13 cellular contexts compared by ENCODE assay signal in the genomic region with DNA sequence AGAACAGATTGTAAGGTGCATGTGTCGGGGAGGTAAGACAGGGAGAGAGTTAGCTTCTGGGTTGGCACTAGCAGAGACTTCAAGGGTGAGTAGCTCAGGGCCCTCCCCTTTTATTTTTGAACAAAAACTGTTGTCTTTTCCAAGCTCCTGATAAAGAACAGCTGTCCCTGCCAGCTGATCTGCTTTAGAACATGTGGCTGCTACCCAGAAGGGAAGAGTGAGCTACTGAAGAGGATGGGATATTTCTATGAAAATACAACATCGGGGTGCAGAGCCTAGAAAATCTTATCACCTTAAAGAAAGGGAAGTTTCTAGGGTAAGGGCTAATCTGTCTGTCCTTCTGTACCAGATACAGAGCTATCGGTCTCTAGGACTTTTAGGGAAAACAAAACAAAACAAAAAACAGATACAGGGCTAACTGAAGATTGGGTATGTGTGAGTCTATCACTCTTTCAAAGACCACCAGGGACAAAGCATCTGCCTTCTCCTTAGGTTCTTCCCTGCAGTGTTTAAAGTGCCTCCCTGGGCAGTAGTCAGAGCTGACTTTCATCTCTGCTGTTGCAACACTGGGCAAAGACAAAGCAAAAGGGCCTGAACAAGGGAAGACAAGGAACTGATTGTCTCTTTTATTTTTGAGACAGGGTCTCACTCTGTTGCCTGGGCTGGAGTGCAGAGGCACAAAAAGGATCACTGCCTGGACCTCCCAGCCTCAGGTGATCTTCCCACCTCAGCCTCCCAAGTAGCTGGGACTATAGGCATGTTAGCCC. TPM values are rescaled to one million over a fixed set of nuclear protein-coding genes. Genes with fewer than 3 reads are reported as not detected.
DNase-seq lines count a peak whose midpoint lies in the region; ATAC-seq, FAIRE-seq and TF ChIP-seq lines count a peak whose summit lies in the region.
"Had no signal": no experiment of that assay in that cellular context is flagged by ENCODE, and none has a peak within 500 bp of the region (broad histone marks: within the 10 kb centered on the region; RNA-seq: fewer than 3 reads in every experiment).

No MANE protein-coding gene starts in this region.

- H3K27ac Mint-ChIP-seq in brain, result peak overlapping the region in 3 of 5 experiments; percentile 48 to 83 (median 65)

- H3K27me3 Mint-ChIP-seq in brain, result no peaks in the 10 kb centered on the region
- H3K27me3 Mint-ChIP-seq: activated CD8-positive, alpha-beta memory T cell treated with anti-CD3 and anti-CD28 coated beads, Interleukin-2, amount 10 ng/mL, durations not matched to agents 7 days and 5 days; central memory CD8-positive, alpha-beta T cell; naive B cell had no signal

- peak overlapping the region; percentile 50; the same call in 1 of the 2 replicates for H3K4me2 ChIP-seq in HepG2 (ENCODE audit: low read depth, low read length)

- in situ Hi-C loops in HepG2 (cut with HindIII; ENCODE audit: extremely low pct_ligation_motif_present, low pct_unique_long_range_greater_than_20kb), result no loop called here

- H3K4me3 ChIP-seq in HepG2 (replicated peaks in 1 of 3; ENCODE audit: insufficient read depth in 1 of 3, low read depth in 2 of 3, low read length in 3 of 3), result no peak overlapping the region
- no peak overlapping the region for H3K4me3 ChIP-seq in subcutaneous abdominal adipose tissue (ENCODE audit: low read depth in 1 of 5, low read length in 5 of 5)

- WGBS in HepG2 (ENCODE audit: low lambda C conversion rate), result 94% methylated on average over 3 of the region's 3 CpGs

- H3K36me3 ChIP-seq in HepG2 (replicated peaks in 1 of 2; ENCODE audit: control insufficient read depth in 1 of 2, insufficient read depth in 2 of 2, low read length in 2 of 2) (peaks cover 27 to 62% of the 10 kb centered on the region in 2 experiments), subcutaneous abdominal adipose tissue (ENCODE audit: control insufficient read depth in 5 of 5, insufficient read depth in 5 of 5, low read length in 5 of 5) (peaks cover 6 to 73% (median 72%) of the 10 kb centered on the region in 5 donors)

- H3K27me3 ChIP-seq in HepG2 (ENCODE audit: control insufficient read depth in 1 of 2, insufficient read depth in 2 of 2, low read length in 2 of 2), result no peaks in the 10 kb centered on the region
- no peaks in the 10 kb centered on the region for H3K27me3 ChIP-seq in subcutaneous abdominal adipose tissue (ENCODE audit: control insufficient read depth in 5 of 5, insufficient read depth in 4 of 5, low read length in 5 of 5)

- no TSS peak for BruUV-seq in HepG2 (replicated peaks; lab: Mats Ljungman, UMichigan)

- DNase-seq in OCI-M1 (lab: John Stamatoyannopoulos, UW) (peak; percentile 83), HepG2 (ENCODE audit: low spot score) (peak; percentile 43), DMS53 (lab: John Stamatoyannopoulos, UW) (no peak), SW480 (ENCODE audit: low spot score) (no peak), NOMO-1 treated with DMSO at 0.1 percent for 48 hours (lab: John Stamatoyannopoulos, UW; ENCODE audit: unreplicated experiment) (no peak)
- DNase-seq: activated CD8-positive, alpha-beta memory T cell treated with anti-CD3 and anti-CD28 coated beads, Interleukin-2, amount 10 ng/mL, durations not matched to agents 7 days and 5 days; Karpas-422; naive B cell had no signal

- H3K27ac ChIP-seq in HepG2 (ENCODE audit: extremely low read length, insufficient read depth, low read length), result peak overlapping the region; percentile 70
- H3K27ac ChIP-seq in subcutaneous abdominal adipose tissue (ENCODE audit: low read depth, low read length), result peak overlapping the region; percentile 39

- TF ChIP-seq CTCF in brain (conservative IDR thresholded peaks at IDR 0.05) (no peak), HepG2 (CRISPR knock-in tag; IDR thresholded peaks at IDR 0.05) (no peak)

- H3K9ac ChIP-seq in HepG2 (ENCODE audit: insufficient read depth, low read depth, low read length) (peak overlapping the region; percentile 44), subcutaneous abdominal adipose tissue (ENCODE audit: low read length in 5 of 5) (no peak overlapping the region)

- TF ChIP-seq RAD21 in HepG2 (CRISPR knock-in tag; IDR thresholded peaks at IDR 0.05), result no peak

- H4K20me1 ChIP-seq in HepG2 (ENCODE audit: insufficient read depth, low read length), result peaks cover 4% of the 10 kb centered on the region; the same call in 1 of the 2 replicates

- peak; percentile 4 for FAIRE-seq in HepG2 (lab: Jason Lieb, UNC)
- FAIRE-seq: GM18507 had no signal

- TF ChIP-seq POLR2A in HepG2 (IDR thresholded peaks at IDR 0.05; ENCODE audit: insufficient read depth in 1 of 2, low read depth in 2 of 2, low read length in 2 of 2), result no peak

- H3K79me2 ChIP-seq in HepG2 (ENCODE audit: insufficient read depth, low read length), result no peaks in the 10 kb centered on the region

- H3K36me3 Mint-ChIP-seq in brain, result peaks cover 52% of the 10 kb centered on the region

- CTCF ChIA-PET in HepG2 (lab: Yijun Ruan, JAX; ENCODE audit: low intra/inter-chr PET ratio, low total read pairs), result no interaction called here

- H3K9me3 Mint-ChIP-seq in brain, result no peaks in the 10 kb centered on the region
- H3K9me3 Mint-ChIP-seq: central memory CD8-positive, alpha-beta T cell; naive B cell had no signal

- TF ChIP-seq EP300 in HepG2 (IDR thresholded peaks at IDR 0.05; ENCODE audit: low read depth in 2 of 2, low read length in 2 of 2), result 0 out of 4 replicates have a peak, but pooled peaks of 1 of the 2 experiments have one; percentile 7
- TF ChIP-seq EP300 in HepG2 (CRISPR knock-in tag; IDR thresholded peaks at IDR 0.05; ENCODE audit: borderline replicate concordance), result no peak

- no peak overlapping the region for H2AFZ ChIP-seq in HepG2 (ENCODE audit: low read length)

- intact Hi-C loops in HepG2 (cut with micrococcal nuclease; ENCODE audit: unreplicated experiment), result loop anchor here (2.0 kb wide), 1 partner anchor 65 kb away; the partner anchor contains the start of gene FAM222B

- no peak overlapping the region for H3K4me3 Mint-ChIP-seq in brain
- H3K4me3 Mint-ChIP-seq: activated CD8-positive, alpha-beta memory T cell treated with anti-CD3 and anti-CD28 coated beads, Interleukin-2, amount 10 ng/mL, durations not matched to agents 7 days and 5 days; central memory CD8-positive, alpha-beta T cell; naive B cell had no signal

- peaks cover 11% of the 10 kb centered on the region for H3K4me1 Mint-ChIP-seq in brain

- ATAC-seq in HepG2 (no peak; the same call in 2 of the 3 replicates), GM18519 (IDR thresholded peaks at IDR 0.05; ENCODE audit: low FRiP score, unreplicated experiment) (no peak)
- ATAC-seq: activated CD8-positive, alpha-beta memory T cell treated with anti-CD3 and anti-CD28 coated beads, Interleukin-2, amount 10 ng/mL, durations not matched to agents 7 days and 5 days had no signal

- no peaks in the 10 kb centered on the region for H3K9me3 ChIP-seq in HepG2 (ENCODE audit: low read length)
- H3K9me3 ChIP-seq in subcutaneous abdominal adipose tissue (ENCODE audit: control insufficient read depth in 5 of 5, low read length in 5 of 5), result no peaks in the 10 kb centered on the region

- H3K4me1 ChIP-seq in HepG2 (ENCODE audit: insufficient read depth, low read length) (peaks cover 66% of the 10 kb centered on the region), subcutaneous abdominal adipose tissue (ENCODE audit: control insufficient read depth in 5 of 5, insufficient read depth in 5 of 5, low read length in 5 of 5) (peaks cover 6 to 38% (median 7%) of the 10 kb centered on the region in 5 donors)

- POLR2A ChIA-PET in HepG2 (lab: Yijun Ruan, JAX), result interaction anchor here (0.7 to 2.5 kb wide), 12 partner anchors 11 to 273 kb away, joined by 3 to 16 read pairs (median 4); partner anchors contain the start of genes FLOT2, MYO18A, PHF12 and PIPOX

RNA-seq across cellular contexts. Expression of gene DHRS13, which starts 5.0 kb away (rescaled TPM):
- 34.5 TPM for polyA plus RNA-seq in brain (ENCODE audit: insufficient read depth, low read depth, low replicate concordance)
- 7.6 and 12.6 TPM in 2 replicates for total RNA-seq in HepG2 (2016; rRNA removed; fragmentation: Illumina TruSeq; extraction: Trizol)
- total RNA-seq in HepG2 (2016; cell fraction: cytosol; rRNA removed; fragmentation: Illumina TruSeq; extraction: Trizol; ENCODE audit: low read depth), result 3.8 and 4.4 TPM in 2 replicates
- 6.5 and 14.0 TPM in 2 replicates for total RNA-seq in HepG2 (2016; cell fraction: insoluble cytoplasmic fraction; rRNA removed; fragmentation: Illumina TruSeq; extraction: Trizol)
- total RNA-seq in HepG2 (2016; cell fraction: membrane; rRNA removed; fragmentation: Illumina TruSeq; extraction: Trizol), result 8.0 and 9.3 TPM in 2 replicates
- total RNA-seq in HepG2 (2016; cell fraction: nucleus; rRNA removed; fragmentation: Illumina TruSeq; extraction: Trizol), result 9.7 and 11.6 TPM in 2 replicates
- polyA plus RNA-seq in HepG2 (2011; rRNA removed), result 11.8 and 14.9 TPM in 2 replicates
- polyA plus RNA-seq in HepG2 (2011; cell fraction: cytosol; rRNA removed), result 17.3 and 17.4 TPM in 2 replicates
- polyA plus RNA-seq in HepG2 (2011; cell fraction: nucleus; rRNA removed), result 8.7 and 11.2 TPM in 2 replicates
- polyA plus RNA-seq in HepG2 (2012), result 3.6 and 6.3 TPM in 2 replicates
- polyA plus RNA-seq in HepG2 (2016; cell fraction: cytosol; fragmentation: Illumina TruSeq; extraction: Trizol; ENCODE audit: low read depth), result 4.0 and 5.3 TPM in 2 replicates
- 8.0 and 9.0 TPM in 2 replicates for polyA plus RNA-seq in HepG2 (2016; cell fraction: insoluble cytoplasmic fraction; fragmentation: Illumina TruSeq; extraction: Trizol; ENCODE audit: low read depth)
- 7.0 and 7.5 TPM in 2 replicates for polyA plus RNA-seq in HepG2 (2016; cell fraction: membrane; fragmentation: Illumina TruSeq; extraction: Trizol; ENCODE audit: low read depth)
- 20.2 and 21.1 TPM in 2 replicates for polyA plus RNA-seq in HepG2 (2016; cell fraction: nucleus; fragmentation: Illumina TruSeq; extraction: Trizol; ENCODE audit: insufficient read depth, low read depth)
- polyA minus RNA-seq in HepG2 (2011; rRNA and poly(A)+ RNA removed; ENCODE audit: low replicate concordance), result 15.0 and 24.2 TPM in 2 replicates
- 5.9 and 8.7 TPM in 2 replicates for polyA minus RNA-seq in HepG2 (2011; cell fraction: cytosol; rRNA and poly(A)+ RNA removed)
- polyA minus RNA-seq in HepG2 (2011; cell fraction: nucleus; rRNA and poly(A)+ RNA removed), result 5.2 and 7.8 TPM in 2 replicates

RNA-seq across cellular contexts. Expression of gene FLOT2, which starts 10.4 kb away (rescaled TPM):
- polyA plus RNA-seq in brain (ENCODE audit: insufficient read depth, low read depth, low replicate concordance) (183 TPM), HepG2 (2011; rRNA removed) (54.5 and 60.6 TPM in 2 replicates)
- 54.3 and 60.7 TPM in 2 replicates for total RNA-seq in HepG2 (2016; rRNA removed; fragmentation: Illumina TruSeq; extraction: Trizol)
- total RNA-seq in HepG2 (2016; cell fraction: cytosol; rRNA removed; fragmentation: Illumina TruSeq; extraction: Trizol; ENCODE audit: low read depth), result 21.0 and 27.1 TPM in 2 replicates
- total RNA-seq in HepG2 (2016; cell fraction: insoluble cytoplasmic fraction; rRNA removed; fragmentation: Illumina TruSeq; extraction: Trizol), result 53.0 and 55.0 TPM in 2 replicates
- 55.4 and 58.7 TPM in 2 replicates for total RNA-seq in HepG2 (2016; cell fraction: membrane; rRNA removed; fragmentation: Illumina TruSeq; extraction: Trizol)
- total RNA-seq in HepG2 (2016; cell fraction: nucleus; rRNA removed; fragmentation: Illumina TruSeq; extraction: Trizol), result 31.5 and 32.6 TPM in 2 replicates
- polyA plus RNA-seq in HepG2 (2011; cell fraction: cytosol; rRNA removed), result 66.4 and 77.9 TPM in 2 replicates
- 62.5 and 67.8 TPM in 2 replicates for polyA plus RNA-seq in HepG2 (2011; cell fraction: nucleus; rRNA removed)
- polyA plus RNA-seq in HepG2 (2012), result 42.3 and 50.0 TPM in 2 replicates
- 27.5 and 28.8 TPM in 2 replicates for polyA plus RNA-seq in HepG2 (2016; cell fraction: cytosol; fragmentation: Illumina TruSeq; extraction: Trizol; ENCODE audit: low read depth)
- 48.1 and 64.0 TPM in 2 replicates for polyA plus RNA-seq in HepG2 (2016; cell fraction: insoluble cytoplasmic fraction; fragmentation: Illumina TruSeq; extraction: Trizol; ENCODE audit: low read depth)
- 49.0 and 54.8 TPM in 2 replicates for polyA plus RNA-seq in HepG2 (2016; cell fraction: membrane; fragmentation: Illumina TruSeq; extraction: Trizol; ENCODE audit: low read depth)
- polyA plus RNA-seq in HepG2 (2016; cell fraction: nucleus; fragmentation: Illumina TruSeq; extraction: Trizol; ENCODE audit: insufficient read depth, low read depth), result 64.4 and 67.0 TPM in 2 replicates
- polyA minus RNA-seq in HepG2 (2011; rRNA and poly(A)+ RNA removed; ENCODE audit: low replicate concordance), result 124 and 166 TPM in 2 replicates
- 35.9 and 59.2 TPM in 2 replicates for polyA minus RNA-seq in HepG2 (2011; cell fraction: cytosol; rRNA and poly(A)+ RNA removed)
- polyA minus RNA-seq in HepG2 (2011; cell fraction: nucleus; rRNA and poly(A)+ RNA removed), result 14.0 and 19.0 TPM in 2 replicates

RNA-seq across cellular contexts. Expression of gene PHF12, which starts 43.4 kb away (rescaled TPM):
- polyA plus RNA-seq in brain (ENCODE audit: insufficient read depth, low read depth, low replicate concordance) (43.1 TPM), HepG2 (2011; rRNA removed) (17.1 and 23.9 TPM in 2 replicates)
- 9.8 and 10.0 TPM in 2 replicates for total RNA-seq in HepG2 (2016; rRNA removed; fragmentation: Illumina TruSeq; extraction: Trizol)
- total RNA-seq in HepG2 (2016; cell fraction: cytosol; rRNA removed; fragmentation: Illumina TruSeq; extraction: Trizol; ENCODE audit: low read depth), result 38.8 and 40.7 TPM in 2 replicates
- total RNA-seq in HepG2 (2016; cell fraction: insoluble cytoplasmic fraction; rRNA removed; fragmentation: Illumina TruSeq; extraction: Trizol), result 6.6 and 12.3 TPM in 2 replicates
- 20.1 and 21.2 TPM in 2 replicates for total RNA-seq in HepG2 (2016; cell fraction: membrane; rRNA removed; fragmentation: Illumina TruSeq; extraction: Trizol)
- 11.6 and 13.5 TPM in 2 replicates for total RNA-seq in HepG2 (2016; cell fraction: nucleus; rRNA removed; fragmentation: Illumina TruSeq; extraction: Trizol)
- polyA plus RNA-seq in HepG2 (2011; cell fraction: cytosol; rRNA removed), result 9.0 and 10.2 TPM in 2 replicates
- polyA plus RNA-seq in HepG2 (2011; cell fraction: nucleus; rRNA removed), result 40.3 and 44.7 TPM in 2 replicates
- polyA plus RNA-seq in HepG2 (2012), result 12.4 and 17.6 TPM in 2 replicates
- 2.7 and 2.8 TPM in 2 replicates for polyA plus RNA-seq in HepG2 (2016; cell fraction: cytosol; fragmentation: Illumina TruSeq; extraction: Trizol; ENCODE audit: low read depth)
- polyA plus RNA-seq in HepG2 (2016; cell fraction: insoluble cytoplasmic fraction; fragmentation: Illumina TruSeq; extraction: Trizol; ENCODE audit: low read depth), result 11.3 and 15.3 TPM in 2 replicates
- polyA plus RNA-seq in HepG2 (2016; cell fraction: membrane; fragmentation: Illumina TruSeq; extraction: Trizol; ENCODE audit: low read depth), result 9.9 and 10.4 TPM in 2 replicates
- 39.1 and 44.1 TPM in 2 replicates for polyA plus RNA-seq in HepG2 (2016; cell fraction: nucleus; fragmentation: Illumina TruSeq; extraction: Trizol; ENCODE audit: insufficient read depth, low read depth)
- 32.1 and 43.1 TPM in 2 replicates for polyA minus RNA-seq in HepG2 (2011; rRNA and poly(A)+ RNA removed; ENCODE audit: low replicate concordance)
- 13.8 and 18.0 TPM in 2 replicates for polyA minus RNA-seq in HepG2 (2011; cell fraction: cytosol; rRNA and poly(A)+ RNA removed)
- 23.6 and 28.2 TPM in 2 replicates for polyA minus RNA-seq in HepG2 (2011; cell fraction: nucleus; rRNA and poly(A)+ RNA removed)

RNA-seq across cellular contexts. Expression of gene ERAL1, which starts 53.1 kb away (rescaled TPM):
- 91.1 TPM for polyA plus RNA-seq in brain (ENCODE audit: insufficient read depth, low read depth, low replicate concordance)
- total RNA-seq in HepG2 (2016; rRNA removed; fragmentation: Illumina TruSeq; extraction: Trizol), result 46.9 and 50.7 TPM in 2 replicates
- total RNA-seq in HepG2 (2016; cell fraction: cytosol; rRNA removed; fragmentation: Illumina TruSeq; extraction: Trizol; ENCODE audit: low read depth), result 8.5 and 10.0 TPM in 2 replicates
- 48.8 and 50.6 TPM in 2 replicates for total RNA-seq in HepG2 (2016; cell fraction: insoluble cytoplasmic fraction; rRNA removed; fragmentation: Illumina TruSeq; extraction: Trizol)
- 17.1 and 19.7 TPM in 2 replicates for total RNA-seq in HepG2 (2016; cell fraction: membrane; rRNA removed; fragmentation: Illumina TruSeq; extraction: Trizol)
- 28.7 and 36.3 TPM in 2 replicates for total RNA-seq in HepG2 (2016; cell fraction: nucleus; rRNA removed; fragmentation: Illumina TruSeq; extraction: Trizol)
- 72.2 and 73.5 TPM in 2 replicates for polyA plus RNA-seq in HepG2 (2011; rRNA removed)
- 72.3 and 85.9 TPM in 2 replicates for polyA plus RNA-seq in HepG2 (2011; cell fraction: cytosol; rRNA removed)
- polyA plus RNA-seq in HepG2 (2011; cell fraction: nucleus; rRNA removed), result 55.6 and 60.0 TPM in 2 replicates
- 42.4 and 45.1 TPM in 2 replicates for polyA plus RNA-seq in HepG2 (2012)
- 13.8 and 14.3 TPM in 2 replicates for polyA plus RNA-seq in HepG2 (2016; cell fraction: cytosol; fragmentation: Illumina TruSeq; extraction: Trizol; ENCODE audit: low read depth)
- polyA plus RNA-seq in HepG2 (2016; cell fraction: insoluble cytoplasmic fraction; fragmentation: Illumina TruSeq; extraction: Trizol; ENCODE audit: low read depth), result 78.5 and 84.9 TPM in 2 replicates
- 24.1 and 26.2 TPM in 2 replicates for polyA plus RNA-seq in HepG2 (2016; cell fraction: membrane; fragmentation: Illumina TruSeq; extraction: Trizol; ENCODE audit: low read depth)
- polyA plus RNA-seq in HepG2 (2016; cell fraction: nucleus; fragmentation: Illumina TruSeq; extraction: Trizol; ENCODE audit: insufficient read depth, low read depth), result 72.4 and 76.9 TPM in 2 replicates
- polyA minus RNA-seq in HepG2 (2011; rRNA and poly(A)+ RNA removed; ENCODE audit: low replicate concordance), result 142 and 176 TPM in 2 replicates
- polyA minus RNA-seq in HepG2 (2011; cell fraction: cytosol; rRNA and poly(A)+ RNA removed), result 44.2 and 52.7 TPM in 2 replicates
- polyA minus RNA-seq in HepG2 (2011; cell fraction: nucleus; rRNA and poly(A)+ RNA removed), result 29.7 and 30.6 TPM in 2 replicates

Comparison
In these comparisons a context has a peak if more than half of its experiments do, and no peak if none do; other contexts are left out.
1. DNase-seq: peak in OCI-M1 (single experiment) and HepG2 (single experiment); none in DMS53 (single experiment), SW480 (single experiment) and NOMO-1 treated with DMSO at 0.1 percent for 48 hours (single experiment).